Comparison of ENCODE assay signal across 27 cellular contexts in the genomic region with DNA sequence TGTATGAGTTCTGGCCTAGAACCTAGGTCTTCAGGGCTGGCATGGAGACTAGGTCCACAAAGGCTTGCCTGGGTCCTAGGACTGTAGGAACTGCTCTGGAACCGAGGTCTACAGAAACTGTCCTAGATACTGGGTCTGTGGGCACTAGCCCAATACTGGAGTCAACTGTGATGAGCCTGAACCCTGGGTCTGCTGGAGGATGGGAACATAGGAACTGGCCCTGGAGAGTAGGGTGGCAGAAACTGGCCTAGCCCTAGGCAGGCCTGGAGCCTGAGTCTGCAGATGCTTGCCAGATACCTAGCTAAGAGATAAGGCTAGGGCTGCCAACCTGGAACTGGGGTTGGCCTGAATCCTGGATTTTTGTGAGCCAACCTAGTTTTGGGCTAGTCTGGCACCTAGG. TPM values are rescaled to one million over a fixed set of nuclear protein-coding genes. Genes with fewer than 3 reads are reported as not detected.
"Had no signal": no experiment of that assay in that cellular context is flagged by ENCODE, and none has a peak within 500 bp of the region (broad histone marks: within the 10 kb centered on the region; RNA-seq: fewer than 3 reads in every experiment).

No MANE protein-coding gene starts in this region.

- ATAC-seq: effector memory CD8-positive, alpha-beta T cell; esophagus mucosa; foreskin keratinocyte; gastrocnemius medialis; gastroesophageal sphincter; heart left ventricle; heart right ventricle had no signal

- DNase-seq: colonic mucosa; cortex of kidney; dermis blood vessel endothelial cell; dorsolateral prefrontal cortex; effector CD4-positive, alpha-beta T cell; effector CD8-positive, alpha-beta T cell; effector memory CD4-positive, alpha-beta T cell; effector memory CD8-positive, alpha-beta T cell; endodermal cell; erythroblast; esophagus squamous epithelium; foreskin fibroblast; foreskin keratinocyte; foreskin melanocyte; gastrocnemius medialis; glutamatergic neuron; head of caudate nucleus; heart left ventricle; heart right ventricle had no signal

- H3K9me3 ChIP-seq: colonic mucosa, esophagus squamous epithelium, gastrocnemius medialis had no signal

- H3K27me3 ChIP-seq: colonic mucosa, dorsolateral prefrontal cortex, esophagus muscularis mucosa, esophagus squamous epithelium, foreskin keratinocyte, gastrocnemius medialis, gastroesophageal sphincter, heart left ventricle, heart right ventricle had no signal

- H3K27ac Mint-ChIP-seq: dendritic cell treated with granulocyte-macrophage colony-stimulating factor and Interleukin-4, amounts not matched to agents 40 ng/mL and 50 ng/mL, for 4 days; effector memory CD8-positive, alpha-beta T cell; endodermal cell had no signal

- H3K4me3 ChIP-seq: colonic mucosa, coronary artery, dorsolateral prefrontal cortex, esophagus muscularis mucosa, esophagus squamous epithelium, gastrocnemius medialis, gastroesophageal sphincter, heart left ventricle, heart right ventricle had no signal

- H3K4me3 Mint-ChIP-seq: dendritic cell treated with granulocyte-macrophage colony-stimulating factor and Interleukin-4, amounts not matched to agents 40 ng/mL and 50 ng/mL, for 4 days; effector memory CD8-positive, alpha-beta T cell; endodermal cell had no signal

- H3K4me1 Mint-ChIP-seq: endodermal cell had no signal

- H3K27ac ChIP-seq: colonic mucosa, coronary artery, dorsolateral prefrontal cortex, epithelial cell of prostate, esophagus muscularis mucosa, esophagus squamous epithelium, foreskin keratinocyte, gastrocnemius medialis, gastroesophageal sphincter, heart left ventricle, heart right ventricle had no signal

- H3K4me1 ChIP-seq: colonic mucosa, esophagus muscularis mucosa, esophagus squamous epithelium, foreskin keratinocyte, gastrocnemius medialis, gastroesophageal sphincter, heart left ventricle, heart right ventricle had no signal

RNA-seq across cellular contexts. Expression of gene GLYATL2, which starts 19.2 kb away (rescaled TPM):
- total RNA-seq: dermis blood vessel endothelial cell, endothelial cell of umbilical vein, gastrocnemius medialis, glomerular endothelial cell had no signal
- polyA plus RNA-seq: endothelial cell of umbilical vein had no signal
